In genomic region chr14:66425402-66425801, GRCh38 we compare ENCODE assay signal across 10 cellular contexts.
"Had no signal": no experiment of that assay in that cellular context is flagged by ENCODE, and none has a peak within 500 bp of the region (broad histone marks: within the 10 kb centered on the region; RNA-seq: fewer than 3 reads in every experiment).

No MANE protein-coding gene starts in this region.

- H3K27me3 ChIP-seq: upper lobe of left lung had no signal

- H3K27ac ChIP-seq: upper lobe of left lung had no signal

- H3K4me1 ChIP-seq: upper lobe of left lung had no signal

- ATAC-seq: activated CD8-positive, alpha-beta T cell treated with anti-CD3 and anti-CD28 coated beads, Interleukin-2, amount 10 ng/mL, durations not matched to agents 7 days and 5 days; left colon; SK-N-SH treated with all-trans-retinoic acid at 6 μM for 48 hours; stimulated activated naive B cell treated with anti-CD40 and anti-IgM and Interleukin-4, amounts not matched to agents 10 μg/mL and 1 μg/mL and 100 μg/mL, for 72 hours had no signal

- DNase-seq: activated CD4-positive, alpha-beta T cell treated with anti-CD3 and anti-CD28 coated beads for 48 hours; activated CD8-positive, alpha-beta memory T cell treated with anti-CD3 and anti-CD28 coated beads, Interleukin-2, amount 50 U/mL, for 48 hours; activated CD8-positive, alpha-beta T cell treated with anti-CD3 and anti-CD28 coated beads, Interleukin-2, amount 10 ng/mL, durations not matched to agents 7 days and 5 days; aorta; left colon; mesenchymal stem cell; stimulated activated naive B cell treated with anti-CD40 and anti-IgM and Interleukin-4, amounts not matched to agents 10 μg/mL and 1 μg/mL and 100 μg/mL, for 72 hours; upper lobe of left lung had no signal

- H3K36me3 ChIP-seq: upper lobe of left lung had no signal

- H3K9me3 ChIP-seq: upper lobe of left lung had no signal

- H3K4me3 ChIP-seq: smooth muscle cell, upper lobe of left lung had no signal
